20 cellular contexts compared by ENCODE assay signal in the genomic region with DNA sequence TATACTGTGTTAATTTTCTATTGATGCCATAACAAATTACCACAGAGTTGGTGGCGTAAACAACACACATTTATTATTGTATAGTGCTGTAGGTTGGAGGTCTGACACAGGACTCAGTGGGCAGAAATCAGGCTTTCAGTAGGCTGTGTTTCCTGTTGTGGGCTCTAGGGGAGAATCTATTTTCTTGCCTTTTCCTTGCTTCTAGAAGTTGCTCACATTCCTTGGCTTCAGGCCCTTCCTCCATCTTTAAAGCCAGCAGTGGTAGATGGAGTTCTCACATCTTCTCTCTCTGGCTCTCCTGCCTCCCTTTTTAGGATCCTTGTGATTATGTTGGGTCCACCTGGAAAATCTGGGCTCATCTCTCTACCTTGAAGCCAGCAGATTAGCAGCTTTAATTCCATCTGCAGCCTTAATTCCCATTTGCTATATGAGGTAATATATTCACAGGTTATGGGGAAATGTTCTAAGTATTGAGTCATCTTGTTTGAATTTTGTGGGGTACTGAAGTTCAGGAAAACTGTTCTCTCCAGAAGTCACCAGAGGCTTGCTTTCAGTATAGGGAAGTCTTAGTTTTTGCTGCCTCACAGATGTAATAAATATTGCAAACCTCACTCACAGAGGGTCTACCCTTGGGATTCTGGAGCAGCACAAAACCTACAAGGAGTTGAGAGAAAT. TPM values are rescaled to one million over a fixed set of nuclear protein-coding genes. Genes with fewer than 3 reads are reported as not detected.
A peak's percentile ranks its signal among the peaks of the same experiment; 100 is the strongest.
DNase-seq lines count a peak whose midpoint lies in the region; ATAC-seq, FAIRE-seq and TF ChIP-seq lines count a peak whose summit lies in the region.
"Had no signal": no experiment of that assay in that cellular context is flagged by ENCODE, and none has a peak within 500 bp of the region (broad histone marks: within the 10 kb centered on the region; RNA-seq: fewer than 3 reads in every experiment).

No MANE protein-coding gene starts in this region.

- FAIRE-seq in bronchial epithelial cell (lab: Jason Lieb, UNC), result no peak
- FAIRE-seq: endometrium, GM18507, keratinocyte had no signal

- H3K4me3 Mint-ChIP-seq in CD14-positive monocyte, result peak overlapping the region in 1 of 2 donors; percentile 19
- peak overlapping the region in 3 of 10 donors; percentile 22 to 56 (median 40) for H3K4me3 Mint-ChIP-seq in naive thymus-derived CD4-positive, alpha-beta T cell
- H3K4me3 Mint-ChIP-seq: activated naive CD4-positive, alpha-beta T cell treated with anti-CD3 and anti-CD28 coated beads, Interleukin-2, amount 50 U/mL, for 24 hours; B cell; central memory CD8-positive, alpha-beta T cell had no signal

- no peak overlapping the region for H2AK5ac ChIP-seq in IMR-90 (ENCODE audit: low read depth, low read length)
- H2AK5ac ChIP-seq in mesenchymal stem cell (ENCODE audit: low read length, severe bottlenecking), result no peak overlapping the region

- H3K79me1 ChIP-seq in IMR-90 (ENCODE audit: low read depth in 1 of 2, low read length in 2 of 2) (peaks cover 46 to 89% of the 10 kb centered on the region in 2 experiments), mesenchymal stem cell (replicated peaks; ENCODE audit: low read length, poor library complexity, severe bottlenecking) (peaks cover 15% of the 10 kb centered on the region)

- H3K36me3 ChIP-seq in IMR-90 (ENCODE audit: control insufficient read depth, insufficient read depth, low read length), result no peaks in the 10 kb centered on the region
- H3K36me3 ChIP-seq in bronchial epithelial cell (ENCODE audit: control insufficient read depth, insufficient read depth, low read length), result peaks cover 2% of the 10 kb centered on the region
- no peaks in the 10 kb centered on the region for H3K36me3 ChIP-seq in mesenchymal stem cell (ENCODE audit: control insufficient read depth in 1 of 2, insufficient read depth in 2 of 2, low read depth in 1 of 2, low read length in 2 of 2)
- H3K36me3 ChIP-seq in naive thymus-derived CD4-positive, alpha-beta T cell (ENCODE audit: control insufficient read depth in 2 of 3, insufficient read depth in 3 of 3, low read length in 3 of 3), result no peaks in the 10 kb centered on the region
- H3K36me3 ChIP-seq: ovary had no signal

- no peak overlapping the region for H2AFZ ChIP-seq in IMR-90 (replicated peaks; ENCODE audit: low read length, poor library complexity)
- H2AFZ ChIP-seq in mesenchymal stem cell (ENCODE audit: low read depth, low read length), result no peak overlapping the region

- intact Hi-C loops in CD14-positive monocyte (cut with micrococcal nuclease) (loop anchor here in 1 of 2 donors (10.0 kb wide), 2 partner anchors 80 to 120 kb away; no protein-coding TSS in a partner anchor), IMR-90 (cut with micrococcal nuclease) (no loop called here)
- intact Hi-C loops in naive thymus-derived CD4-positive, alpha-beta T cell (cut with micrococcal nuclease), result no loop called here

- H3K27me3 ChIP-seq in IMR-90 (ENCODE audit: control insufficient read depth, insufficient read depth, low read length), result no peaks in the 10 kb centered on the region
- H3K27me3 ChIP-seq in bronchial epithelial cell (ENCODE audit: control insufficient read depth, insufficient read depth, low read length), result no peaks in the 10 kb centered on the region
- H3K27me3 ChIP-seq in mesenchymal stem cell (ENCODE audit: control insufficient read depth in 1 of 2, insufficient read depth in 1 of 2, low read length in 2 of 2), result no peaks in the 10 kb centered on the region
- H3K27me3 ChIP-seq in naive thymus-derived CD4-positive, alpha-beta T cell (ENCODE audit: control insufficient read depth in 2 of 2, insufficient read depth in 2 of 2, low read length in 2 of 2), result no peaks in the 10 kb centered on the region
- H3K27me3 ChIP-seq: ovary had no signal

- no peak overlapping the region for H4K5ac ChIP-seq in IMR-90 (ENCODE audit: low read depth, low read length)

- no peak overlapping the region for H2BK120ac ChIP-seq in IMR-90 (ENCODE audit: low read depth, low read length)
- H2BK120ac ChIP-seq in mesenchymal stem cell (ENCODE audit: low read depth, low read length), result no peak overlapping the region

- BruUV-seq in IMR-90 (replicated peaks; lab: Mats Ljungman, UMichigan), result no TSS peak

- peaks cover 83% of the 10 kb centered on the region for H3K4me1 Mint-ChIP-seq in CD14-positive monocyte
- H3K4me1 Mint-ChIP-seq in naive thymus-derived CD4-positive, alpha-beta T cell, result peaks cover 61 to 100% (median 98%) of the 10 kb centered on the region in 7 donors

- POLR2A ChIA-PET in IMR-90 (lab: Charles Lee; ENCODE audit: unreplicated experiment), result no interaction called here
- POLR2A ChIA-PET in naive thymus-derived CD4-positive, alpha-beta T cell (lab: Charles Lee), result no interaction called here

- WGBS in IMR-90 (ENCODE audit: extremely low coverage in 2 of 2, insufficient read length in 1 of 2), 2 experiments, result no CpG with 5 or more reads among the region's 1 CpG
- no CpG with 5 or more reads among the region's 1 CpG for WGBS in mesenchymal stem cell

- dilution Hi-C loops in IMR-90 (cut with HindIII; ENCODE audit: low sequenced_read_pairs, unreplicated experiment), result no loop called here

- peaks cover 82% of the 10 kb centered on the region for H4K20me1 ChIP-seq in IMR-90 (ENCODE audit: insufficient read depth, low read length)

- TF ChIP-seq CTCF in CD14-positive monocyte (IDR thresholded peaks at IDR 0.05) (no peak), IMR-90 (conservative IDR thresholded peaks at IDR 0.05; ENCODE audit: low read depth, low read length) (peak; percentile 7; the same call in 1 of the 2 replicates), bronchial epithelial cell (IDR thresholded peaks at IDR 0.05; ENCODE audit: insufficient read depth, low read length, severe bottlenecking) (no peak)

- H2AK9ac ChIP-seq in IMR-90 (replicated peaks; ENCODE audit: low read depth, low read length, poor library complexity), result no peak overlapping the region

- H2BK15ac ChIP-seq in IMR-90 (ENCODE audit: low read depth, low read length) (no peak overlapping the region), mesenchymal stem cell (ENCODE audit: low read depth, poor library complexity, severe bottlenecking) (no peak overlapping the region)

- H3K4me1 ChIP-seq in IMR-90 (ENCODE audit: control insufficient read depth, insufficient read depth, low read length), result peaks cover 13% of the 10 kb centered on the region
- peaks cover 16% of the 10 kb centered on the region for H3K4me1 ChIP-seq in mesenchymal stem cell (ENCODE audit: control insufficient read depth, insufficient read depth, low read depth, low read length)
- H3K4me1 ChIP-seq in naive thymus-derived CD4-positive, alpha-beta T cell (ENCODE audit: control insufficient read depth in 2 of 2, insufficient read depth in 2 of 2, low read length in 2 of 2), result peaks cover 9 to 45% of the 10 kb centered on the region in 2 donors

- DNase-seq in CD14-positive monocyte (ENCODE audit: low spot score), result no peak
- peak; percentile 47 for DNase-seq in IMR-90
- peak; percentile 45 for DNase-seq in bronchial epithelial cell (ENCODE audit: low read depth)
- no peak for DNase-seq in mesenchymal stem cell
- no peak for DNase-seq in cerebellum (ENCODE audit: low spot score)
- DNase-seq in naive thymus-derived CD4-positive, alpha-beta T cell, result no peak
- no peak for DNase-seq in AG08396 (ENCODE audit: low spot score)
- DNase-seq: activated CD4-positive, alpha-beta T cell treated with anti-CD3 and anti-CD28 coated beads for 48 hours; NCI-H2029 treated with DMSO at 0.1 percent for 48 hours; NCI-H524; ovary; stimulated activated CD4-positive, alpha-beta T cell treated with anti-CD3 and anti-CD28 coated beads, Interleukin-4, amount 100 ng/mL, for 24 hours; T1000 had no signal

- peak overlapping the region; percentile 30 to 88 (median 73) for H3K27ac Mint-ChIP-seq in CD14-positive monocyte
- peak overlapping the region in 2 of 9 donors; percentile 9 to 65 for H3K27ac Mint-ChIP-seq in naive thymus-derived CD4-positive, alpha-beta T cell
- H3K27ac Mint-ChIP-seq: activated naive CD4-positive, alpha-beta T cell treated with anti-CD3 and anti-CD28 coated beads, Interleukin-2, amount 50 U/mL, for 24 hours had no signal

- no peak for TF ChIP-seq POLR2A in IMR-90 (IDR thresholded peaks at IDR 0.05; ENCODE audit: low read depth, low read length)

- H3K14ac ChIP-seq in IMR-90 (replicated peaks; ENCODE audit: low read depth, low read length), result 0 out of 2 replicates have a peak overlapping the region, but pooled peaks have one; percentile 10
- no peak overlapping the region for H3K14ac ChIP-seq in mesenchymal stem cell (ENCODE audit: low read length in 2 of 2)

- no peak overlapping the region for H4K91ac ChIP-seq in IMR-90 (ENCODE audit: insufficient read depth, low read depth, low read length)
- H4K91ac ChIP-seq in mesenchymal stem cell (ENCODE audit: low read length), result peak overlapping the region; percentile 3

- no peak overlapping the region for H3K23ac ChIP-seq in IMR-90 (ENCODE audit: low read depth, low read length)
- no peak overlapping the region for H3K23ac ChIP-seq in mesenchymal stem cell (ENCODE audit: low read length in 2 of 2)

- peaks cover 3 to 5% of the 10 kb centered on the region in 2 donors for H3K36me3 Mint-ChIP-seq in CD14-positive monocyte
- H3K36me3 Mint-ChIP-seq in naive thymus-derived CD4-positive, alpha-beta T cell, result peaks cover 4 to 16% (median 5%) of the 10 kb centered on the region in 5 donors

- H3K27me3 Mint-ChIP-seq in CD14-positive monocyte (ENCODE audit: low read depth in 3 of 3), result no peaks in the 10 kb centered on the region
- H3K27me3 Mint-ChIP-seq in naive thymus-derived CD4-positive, alpha-beta T cell, result no peaks in the 10 kb centered on the region
- H3K27me3 Mint-ChIP-seq: activated naive CD4-positive, alpha-beta T cell treated with anti-CD3 and anti-CD28 coated beads, Interleukin-2, amount 50 U/mL, for 24 hours; B cell; central memory CD8-positive, alpha-beta T cell had no signal

- CTCF ChIA-PET in IMR-90 (lab: Yijun Ruan, JAX), result no interaction called here
- CTCF ChIA-PET in naive thymus-derived CD4-positive, alpha-beta T cell (lab: Charles Lee), result interaction anchor here (0.6 kb wide), 1 partner anchor 255 kb away, joined by 3 read pairs; no protein-coding TSS in a partner anchor

- H4K8ac ChIP-seq in IMR-90 (ENCODE audit: low read depth in 2 of 2, low read length in 2 of 2) (no peak overlapping the region), mesenchymal stem cell (ENCODE audit: low read length) (no peak overlapping the region)

- H3K9ac ChIP-seq in IMR-90 (ENCODE audit: low read depth, low read length), result no peak overlapping the region
- no peak overlapping the region for H3K9ac ChIP-seq in mesenchymal stem cell (ENCODE audit: low read length)

- H3K9me3 Mint-ChIP-seq in CD14-positive monocyte, result no peaks in the 10 kb centered on the region
- H3K9me3 Mint-ChIP-seq in naive thymus-derived CD4-positive, alpha-beta T cell, result peaks cover 0 to 4% (median 0%) of the 10 kb centered on the region in 11 donors
- H3K9me3 Mint-ChIP-seq: activated naive CD4-positive, alpha-beta T cell treated with anti-CD3 and anti-CD28 coated beads, Interleukin-2, amount 50 U/mL, for 24 hours; central memory CD8-positive, alpha-beta T cell had no signal

- in situ Hi-C loops in IMR-90 (cut with MboI; ENCODE audit: low sequenced_read_pairs), result no loop called here

- H3K9me1 ChIP-seq in IMR-90 (ENCODE audit: insufficient read depth, low read length), result peaks cover 40% of the 10 kb centered on the region

- no peak overlapping the region for H3K27ac ChIP-seq in IMR-90 (ENCODE audit: insufficient read depth, low read length)
- H3K27ac ChIP-seq in mesenchymal stem cell (ENCODE audit: low read length, poor library complexity, severe bottlenecking), result no peak overlapping the region
- no peak overlapping the region for H3K27ac ChIP-seq in naive thymus-derived CD4-positive, alpha-beta T cell (ENCODE audit: low read depth, low read length)
- H3K27ac ChIP-seq: ovary had no signal

- H3K4me2 ChIP-seq in IMR-90 (ENCODE audit: low read depth, low read length), result no peak overlapping the region
- no peak overlapping the region for H3K4me2 ChIP-seq in mesenchymal stem cell (ENCODE audit: low read length, poor library complexity, severe bottlenecking)

- no peak overlapping the region for H3K18ac ChIP-seq in IMR-90 (ENCODE audit: low read depth, low read length)
- H3K18ac ChIP-seq in mesenchymal stem cell (ENCODE audit: low read depth in 1 of 2, low read length in 2 of 2), result no peak overlapping the region

- H3K4ac ChIP-seq in IMR-90 (ENCODE audit: low read depth, low read length) (no peak overlapping the region), mesenchymal stem cell (ENCODE audit: low read depth in 1 of 2, low read length in 2 of 2) (no peak overlapping the region)

- H2BK20ac ChIP-seq in IMR-90 (ENCODE audit: low read depth, low read length), result no peak overlapping the region

- no peak for TF ChIP-seq RAD21 in IMR-90 (IDR thresholded peaks at IDR 0.05; ENCODE audit: low read length)

- ATAC-seq in IMR-90 (ENCODE audit: low read depth) (no peak), HG02938 (IDR thresholded peaks at IDR 0.05; ENCODE audit: unreplicated experiment) (no peak)
- ATAC-seq in naive thymus-derived CD4-positive, alpha-beta T cell, result no peak

- no peak overlapping the region for H3K56ac ChIP-seq in IMR-90 (ENCODE audit: extremely low read depth, insufficient read depth, low read length)

- no peaks in the 10 kb centered on the region for H3K9me3 ChIP-seq in IMR-90 (ENCODE audit: control insufficient read depth, insufficient read depth, low read length)
- H3K9me3 ChIP-seq in mesenchymal stem cell (ENCODE audit: control insufficient read depth, low read length), result no peaks in the 10 kb centered on the region
- no peaks in the 10 kb centered on the region for H3K9me3 ChIP-seq in naive thymus-derived CD4-positive, alpha-beta T cell (ENCODE audit: control insufficient read depth in 2 of 3, low read length in 3 of 3)
- H3K9me3 ChIP-seq: ovary had no signal

- H2BK5ac ChIP-seq in IMR-90 (ENCODE audit: low read depth, low read length, poor library complexity, severe bottlenecking), result no peak overlapping the region
- no peak overlapping the region for H2BK5ac ChIP-seq in mesenchymal stem cell (ENCODE audit: low read depth, low read length, poor library complexity, severe bottlenecking)

- H3K4me3 ChIP-seq in IMR-90 (ENCODE audit: insufficient read depth, low read depth, low read length) (no peak overlapping the region), bronchial epithelial cell (ENCODE audit: low read depth, low read length) (no peak overlapping the region), mesenchymal stem cell (ENCODE audit: insufficient read depth in 1 of 2, low read depth in 1 of 2, low read length in 2 of 2) (no peak overlapping the region)
- H3K4me3 ChIP-seq in naive thymus-derived CD4-positive, alpha-beta T cell (ENCODE audit: low read length), result no peak overlapping the region
- H3K4me3 ChIP-seq: ovary had no signal

- H2BK12ac ChIP-seq in mesenchymal stem cell (ENCODE audit: low read length in 2 of 2), result no peak overlapping the region

RNA-seq across cellular contexts. Expression of a gene that starts 38.9 kb away (rescaled TPM):
- polyA plus RNA-seq in CD14-positive monocyte (10 to 100 TPM; 39.9 to 64.8 TPM), IMR-90 (2012; rRNA removed) (24.8 and 38.0 TPM in 2 replicates)
- total RNA-seq in IMR-90 (2012; rRNA removed) (81.4 and 131 TPM in 2 replicates), bronchial epithelial cell (66.3 and 80.6 TPM in 2 replicates), cerebellum (33.6 TPM)
- polyA plus RNA-seq in IMR-90 (2012; cell fraction: cytosol; rRNA removed), result 12.8 and 15.6 TPM in 2 replicates
- polyA plus RNA-seq in IMR-90 (2012; cell fraction: nucleus; rRNA removed; ENCODE audit: low replicate concordance), result 9.9 and 36.3 TPM in 2 replicates
- 45.3 TPM for polyA plus RNA-seq in mesenchymal stem cell (2013, experiment 1 of 2)
- 48.1 TPM for polyA plus RNA-seq in mesenchymal stem cell (2013, experiment 2 of 2)
- 10 to 100 TPM; 52.3 to 91.9 (median 68.3) TPM for total RNA-seq in naive thymus-derived CD4-positive, alpha-beta T cell
- 10 to 100 TPM; 11.6 to 13.0 TPM for polyA plus RNA-seq in naive thymus-derived CD4-positive, alpha-beta T cell

Comparison
In these comparisons a context has a peak if more than half of its experiments do, and no peak if none do; other contexts are left out.
1. DNase-seq: peak in IMR-90 (single experiment) and bronchial epithelial cell (single experiment); none in CD14-positive monocyte (single experiment), mesenchymal stem cell (single experiment), cerebellum (single experiment), naive thymus-derived CD4-positive, alpha-beta T cell (0 of 9) and AG08396 (single experiment).